ENCODE assay signal across 9 cellular contexts in the genomic region with DNA sequence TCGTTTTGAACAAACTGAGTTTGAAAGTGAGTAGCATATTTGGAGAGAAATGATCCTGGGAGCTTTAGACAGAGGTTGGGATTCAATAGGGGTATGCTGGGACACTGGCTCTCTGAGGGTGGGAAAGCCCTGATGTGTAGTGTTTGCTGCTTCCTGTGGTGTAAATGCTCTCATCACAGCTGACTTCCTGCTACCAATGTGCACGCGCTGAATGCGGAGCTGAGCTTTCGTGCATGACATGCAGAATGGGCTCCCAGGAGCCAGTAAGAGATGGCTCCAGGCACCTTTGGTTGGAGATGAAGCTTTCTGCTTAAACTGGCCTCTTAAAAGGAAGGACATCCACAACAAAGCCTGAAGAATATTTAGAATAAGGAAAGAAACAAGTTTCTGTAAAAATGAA.
DNase-seq lines count a peak whose midpoint lies in the region; ATAC-seq and TF ChIP-seq lines count a peak whose summit lies in the region.
"Had no signal": no experiment of that assay in that cellular context is flagged by ENCODE, and none has a peak within 500 bp of the region (broad histone marks: within the 10 kb centered on the region; RNA-seq: fewer than 3 reads in every experiment).

No MANE protein-coding gene starts in this region.

- CTCF ChIA-PET in activated naive CD4-positive, alpha-beta T cell treated with anti-CD3 and anti-CD28 coated beads for 36 hours (lab: Charles Lee): interaction anchor here (3.2 kb wide), 1 partner anchor 38 kb away, joined by 12 read pairs; no protein-coding TSS in a partner anchor

- ATAC-seq in HG02610 (IDR thresholded peaks at IDR 0.05; ENCODE audit: unreplicated experiment) (peak; percentile 61), GM18505 (IDR thresholded peaks at IDR 0.05; ENCODE audit: unreplicated experiment) (no peak), HG02840 (IDR thresholded peaks at IDR 0.05; ENCODE audit: low FRiP score, unreplicated experiment) (no peak)
- ATAC-seq in stimulated activated naive B cell treated with anti-CD40 and anti-IgM and Interleukin-4, amounts not matched to agents 10 μg/mL and 1 μg/mL and 100 μg/mL, for 72 hours (replicated peaks): peak in 1 of 2 donors; percentile 51

- intact Hi-C loops in activated naive CD4-positive, alpha-beta T cell treated with anti-CD3 and anti-CD28 coated beads for 36 hours (cut with micrococcal nuclease): no loop called here

- H3K27me3 Mint-ChIP-seq in activated naive CD4-positive, alpha-beta T cell treated with anti-CD3 and anti-CD28 coated beads for 36 hours (ENCODE audit: low read depth): no peaks in the 10 kb centered on the region
- no peaks in the 10 kb centered on the region for H3K27me3 Mint-ChIP-seq in stimulated activated naive B cell treated with anti-CD40 and anti-IgM and Interleukin-4, amounts not matched to agents 10 μg/mL and 1 μg/mL and 100 μg/mL, for 72 hours

- no peaks in the 10 kb centered on the region for H3K9me3 Mint-ChIP-seq in activated naive CD4-positive, alpha-beta T cell treated with anti-CD3 and anti-CD28 coated beads for 36 hours
- H3K9me3 Mint-ChIP-seq in stimulated activated naive B cell treated with anti-CD40 and anti-IgM and Interleukin-4, amounts not matched to agents 10 μg/mL and 1 μg/mL and 100 μg/mL, for 72 hours: peaks cover 4% of the 10 kb centered on the region in 2 donors

- no peaks in the 10 kb centered on the region for H3K36me3 ChIP-seq in KOPT-K1 (ENCODE audit: insufficient read depth, low read length)

- peak overlapping the region; percentile 62 for H3K4me3 Mint-ChIP-seq in activated naive CD4-positive, alpha-beta T cell treated with anti-CD3 and anti-CD28 coated beads for 36 hours
- peak overlapping the region in 1 of 2 donors; percentile 59 for H3K4me3 Mint-ChIP-seq in stimulated activated naive B cell treated with anti-CD40 and anti-IgM and Interleukin-4, amounts not matched to agents 10 μg/mL and 1 μg/mL and 100 μg/mL, for 72 hours

- peaks cover 10% of the 10 kb centered on the region for H3K4me1 Mint-ChIP-seq in activated naive CD4-positive, alpha-beta T cell treated with anti-CD3 and anti-CD28 coated beads for 36 hours (ENCODE audit: low read depth)
- peaks cover 19 to 25% of the 10 kb centered on the region in 2 donors for H3K4me1 Mint-ChIP-seq in stimulated activated naive B cell treated with anti-CD40 and anti-IgM and Interleukin-4, amounts not matched to agents 10 μg/mL and 1 μg/mL and 100 μg/mL, for 72 hours

- H3K27ac Mint-ChIP-seq in activated naive CD4-positive, alpha-beta T cell treated with anti-CD3 and anti-CD28 coated beads for 36 hours: no peak overlapping the region
- peak overlapping the region; percentile 17 for H3K27ac Mint-ChIP-seq in stimulated activated naive B cell treated with anti-CD40 and anti-IgM and Interleukin-4, amounts not matched to agents 10 μg/mL and 1 μg/mL and 100 μg/mL, for 72 hours

- TF ChIP-seq POLR2A in GM18505 (IDR thresholded peaks at IDR 0.05; ENCODE audit: borderline replicate concordance, extremely low read depth, insufficient read depth, insufficient read length): no peak

- no peaks in the 10 kb centered on the region for H3K36me3 Mint-ChIP-seq in activated naive CD4-positive, alpha-beta T cell treated with anti-CD3 and anti-CD28 coated beads for 36 hours (ENCODE audit: low read depth)
- peaks cover 0 to 7% of the 10 kb centered on the region in 2 donors for H3K36me3 Mint-ChIP-seq in stimulated activated naive B cell treated with anti-CD40 and anti-IgM and Interleukin-4, amounts not matched to agents 10 μg/mL and 1 μg/mL and 100 μg/mL, for 72 hours

- peak overlapping the region; percentile 44 for H3K27ac ChIP-seq in KOPT-K1 (ENCODE audit: low read depth, low read length, poor library complexity, severe bottlenecking)
- H3K27ac ChIP-seq: KMS-11 had no signal

- DNase-seq in activated naive CD4-positive, alpha-beta T cell treated with anti-CD3 and anti-CD28 coated beads for 36 hours: peak; percentile 25
- no peak for DNase-seq in activated naive CD4-positive, alpha-beta T cell (lab: John Stamatoyannopoulos, UW)
- DNase-seq in stimulated activated naive B cell treated with anti-CD40 and anti-IgM and Interleukin-4, amounts not matched to agents 10 μg/mL and 1 μg/mL and 100 μg/mL, for 72 hours: no peak
- no peak for DNase-seq in midbrain (lab: John Stamatoyannopoulos, UW)

- H3K9me3 ChIP-seq in KOPT-K1 (ENCODE audit: insufficient read depth, low read length, poor library complexity, severe bottlenecking): no peaks in the 10 kb centered on the region
